Comparison of ENCODE assay signal across 2 cellular contexts in genomic region chr10:18618995-18619394, GRCh38.
TF ChIP-seq lines count a peak whose summit lies in the region.

No MANE protein-coding gene starts in this region.

TF ChIP-seq in SK-N-SH treated with all-trans-retinoic acid at 6 μM for 48 hours, 23 proteins besides CTCF, POLR2A, EP300 and RAD21 (continued from another document):
- TF ChIP-seq ESRRG (CRISPR knock-in tag; IDR thresholded peaks at IDR 0.05), result no peak
TF ChIP-seq in SK-N-SH treated with all-trans-retinoic acid at 6 μM for 48 hours: peak in this region for 0.

TF ChIP-seq in SK-N-SH, 30 proteins besides CTCF, POLR2A, EP300 and RAD21 (continued from another document):
- TF ChIP-seq USF1 (IDR thresholded peaks at IDR 0.05; ENCODE audit: borderline replicate concordance, low read depth), result no peak
- TF ChIP-seq GABPA (IDR thresholded peaks at IDR 0.05; ENCODE audit: low read depth), result no peak
TF ChIP-seq in SK-N-SH: peak in this region for 0.
